ENCODE assay signal across 12 cellular contexts in genomic region chr22:41535244-41535643, GRCh38. TPM values are rescaled to one million over a fixed set of nuclear protein-coding genes. Genes with fewer than 3 reads are reported as not detected.
DNase-seq lines count a peak whose midpoint lies in the region; ATAC-seq, FAIRE-seq and TF ChIP-seq lines count a peak whose summit lies in the region.
"Had no signal": no experiment of that assay in that cellular context is flagged by ENCODE, and none has a peak within 500 bp of the region (broad histone marks: within the 10 kb centered on the region; RNA-seq: fewer than 3 reads in every experiment).

No MANE protein-coding gene starts in this region.

- DNase-seq in HepG2 (ENCODE audit: low spot score) = peak; percentile 46
- DNase-seq in right lobe of liver = no peak
- peak; percentile 60 for DNase-seq in RKO (ENCODE audit: low spot score)
- DNase-seq in fibroblast of mammary gland (ENCODE audit: low read depth) = no peak
- no peak for DNase-seq in activated T-helper 2 cell treated with anti-CD3 and anti-CD28 coated beads, Interferon-gamma antibody, Interleukin-2, Interleukin-4, amounts not matched to agents 10 μg/mL and 5 μg/mL and 100 μg/mL, durations not matched to agents 14 hours and 24 hours and 36 hours (ENCODE audit: low spot score)
- DNase-seq in activated naive CD4-positive, alpha-beta T cell treated with Interleukin-2 at 50 U/mL for 16 hours = no peak
- DNase-seq in lower lobe of right lung = no peak
- DNase-seq: activated naive CD4-positive, alpha-beta T cell treated with anti-CD3 and anti-CD28 coated beads, Interleukin-2, amount 10 ng/mL, durations not matched to agents 7 days and 5 days; stimulated activated CD4-positive, alpha-beta T cell treated with anti-CD3 and anti-CD28 coated beads, Interleukin-1b, Interleukin-23, amount 100 ng/mL, for 48 hours; substantia nigra had no signal

- no peaks in the 10 kb centered on the region for H3K4me1 Mint-ChIP-seq in activated T-helper 2 cell treated with anti-CD3 and anti-CD28 coated beads, Interferon-gamma antibody, Interleukin-2, Interleukin-4, amounts not matched to agents 10 μg/mL and 5 μg/mL and 100 μg/mL, durations not matched to agents 14 hours and 24 hours and 36 hours (ENCODE audit: low read depth)
- H3K4me1 Mint-ChIP-seq: activated naive CD4-positive, alpha-beta T cell treated with anti-CD3 and anti-CD28 coated beads, Interleukin-2, amount 10 ng/mL, durations not matched to agents 7 days and 5 days had no signal

- POLR2A ChIA-PET in HepG2 (lab: Yijun Ruan, JAX) = no interaction called here

- ATAC-seq in HepG2 = peak; percentile 66
- ATAC-seq in right lobe of liver = no peak
- ATAC-seq in HG02884 (IDR thresholded peaks at IDR 0.05; ENCODE audit: unreplicated experiment) = no peak
- ATAC-seq in lower lobe of right lung = no peak

- no peak for TF ChIP-seq EP300 in HepG2 (IDR thresholded peaks at IDR 0.05; ENCODE audit: low read depth in 2 of 2, low read length in 2 of 2)
- no peak for TF ChIP-seq EP300 in HepG2 (CRISPR knock-in tag; IDR thresholded peaks at IDR 0.05; ENCODE audit: borderline replicate concordance)

- H3K4me2 ChIP-seq in HepG2 (ENCODE audit: low read depth, low read length) = no peak overlapping the region

- H3K79me2 ChIP-seq in HepG2 (ENCODE audit: insufficient read depth, low read length) = peaks cover 5% of the 10 kb centered on the region

- TF ChIP-seq POLR2A in HepG2 (IDR thresholded peaks at IDR 0.05; ENCODE audit: insufficient read depth in 1 of 2, low read depth in 2 of 2, low read length in 2 of 2) = no peak
- TF ChIP-seq POLR2A in right lobe of liver (IDR thresholded peaks at IDR 0.05) = no peak

- no peak overlapping the region for H3K27ac Mint-ChIP-seq in activated T-helper 2 cell treated with anti-CD3 and anti-CD28 coated beads, Interferon-gamma antibody, Interleukin-2, Interleukin-4, amounts not matched to agents 10 μg/mL and 5 μg/mL and 100 μg/mL, durations not matched to agents 14 hours and 24 hours and 36 hours
- H3K27ac Mint-ChIP-seq: activated naive CD4-positive, alpha-beta T cell treated with anti-CD3 and anti-CD28 coated beads, Interleukin-2, amount 10 ng/mL, durations not matched to agents 7 days and 5 days had no signal

- peaks cover 27% of the 10 kb centered on the region for H3K4me1 ChIP-seq in HepG2 (ENCODE audit: insufficient read depth, low read length)
- peaks cover 0 to 15% (median 0%) of the 10 kb centered on the region in 4 donors for H3K4me1 ChIP-seq in right lobe of liver
- no peaks in the 10 kb centered on the region for H3K4me1 ChIP-seq in lower lobe of right lung

- no TSS peak for BruUV-seq in HepG2 (replicated peaks; lab: Mats Ljungman, UMichigan)

- no peak overlapping the region for H3K9ac ChIP-seq in HepG2 (ENCODE audit: insufficient read depth, low read depth, low read length)

- H3K27me3 ChIP-seq in HepG2 (ENCODE audit: control insufficient read depth in 1 of 2, insufficient read depth in 2 of 2, low read length in 2 of 2) (no peaks in the 10 kb centered on the region), right lobe of liver (no peaks in the 10 kb centered on the region), lower lobe of right lung (ENCODE audit: low read depth) (no peaks in the 10 kb centered on the region)

- H3K9me3 ChIP-seq in HepG2 (ENCODE audit: low read length) (no peaks in the 10 kb centered on the region), right lobe of liver (no peaks in the 10 kb centered on the region), lower lobe of right lung (no peaks in the 10 kb centered on the region)

- no peak overlapping the region for H2AFZ ChIP-seq in HepG2 (ENCODE audit: low read length)

- no peak overlapping the region for H3K4me3 Mint-ChIP-seq in activated T-helper 2 cell treated with anti-CD3 and anti-CD28 coated beads, Interferon-gamma antibody, Interleukin-2, Interleukin-4, amounts not matched to agents 10 μg/mL and 5 μg/mL and 100 μg/mL, durations not matched to agents 14 hours and 24 hours and 36 hours (ENCODE audit: low read depth)
- H3K4me3 Mint-ChIP-seq: activated naive CD4-positive, alpha-beta T cell treated with anti-CD3 and anti-CD28 coated beads, Interleukin-2, amount 10 ng/mL, durations not matched to agents 7 days and 5 days had no signal

- TF ChIP-seq CTCF in HepG2 (CRISPR knock-in tag; IDR thresholded peaks at IDR 0.05) (peak; percentile 45), right lobe of liver (IDR thresholded peaks at IDR 0.05) (peak in 1 of 4 donors; percentile 6), fibroblast of mammary gland (conservative IDR thresholded peaks at IDR 0.05; ENCODE audit: control insufficient read depth, insufficient read depth, low read depth, low read length) (peak; percentile 33), lower lobe of right lung (IDR thresholded peaks at IDR 0.05) (no peak)

- TF ChIP-seq RAD21 in HepG2 (CRISPR knock-in tag; IDR thresholded peaks at IDR 0.05) = no peak

- peak; percentile 46 for FAIRE-seq in HepG2 (lab: Jason Lieb, UNC)

- H3K4me3 ChIP-seq in HepG2 (replicated peaks in 1 of 3; ENCODE audit: insufficient read depth in 1 of 3, low read depth in 2 of 3, low read length in 3 of 3) = no peak overlapping the region
- no peak overlapping the region for H3K4me3 ChIP-seq in right lobe of liver
- H3K4me3 ChIP-seq in fibroblast of mammary gland (ENCODE audit: control insufficient read depth, low read depth, low read length) = no peak overlapping the region
- H3K4me3 ChIP-seq in lower lobe of right lung = no peak overlapping the region

- H3K36me3 ChIP-seq in HepG2 (replicated peaks in 1 of 2; ENCODE audit: control insufficient read depth in 1 of 2, insufficient read depth in 2 of 2, low read length in 2 of 2) = peaks cover 17 to 56% of the 10 kb centered on the region in 2 experiments
- H3K36me3 ChIP-seq in right lobe of liver = peaks cover 0 to 30% (median 2%) of the 10 kb centered on the region in 4 donors
- H3K36me3 ChIP-seq in lower lobe of right lung = peaks cover 66% of the 10 kb centered on the region

- no peak overlapping the region for H3K27ac ChIP-seq in HepG2 (ENCODE audit: extremely low read length, insufficient read depth, low read length)
- H3K27ac ChIP-seq in right lobe of liver = no peak overlapping the region
- no peak overlapping the region for H3K27ac ChIP-seq in lower lobe of right lung

- H4K20me1 ChIP-seq in HepG2 (ENCODE audit: insufficient read depth, low read length) = no peaks in the 10 kb centered on the region

- 99% methylated on average over 5 of the region's 5 CpGs for WGBS in HepG2 (ENCODE audit: low lambda C conversion rate)
- 74% methylated on average over 5 of the region's 5 CpGs for WGBS in right lobe of liver (ENCODE audit: insufficient coverage, low coverage, low lambda C conversion rate, missing lambda C conversion rate)

- CTCF ChIA-PET in HepG2 (lab: Yijun Ruan, JAX; ENCODE audit: low intra/inter-chr PET ratio, low total read pairs) = no interaction called here

- no peaks in the 10 kb centered on the region for H3K27me3 Mint-ChIP-seq in activated T-helper 2 cell treated with anti-CD3 and anti-CD28 coated beads, Interferon-gamma antibody, Interleukin-2, Interleukin-4, amounts not matched to agents 10 μg/mL and 5 μg/mL and 100 μg/mL, durations not matched to agents 14 hours and 24 hours and 36 hours (ENCODE audit: low read depth)
- H3K27me3 Mint-ChIP-seq: activated naive CD4-positive, alpha-beta T cell treated with anti-CD3 and anti-CD28 coated beads, Interleukin-2, amount 10 ng/mL, durations not matched to agents 7 days and 5 days had no signal

- intact Hi-C loops in HepG2 (cut with micrococcal nuclease; ENCODE audit: unreplicated experiment) (no loop called here), right lobe of liver (cut with DNase I) (no loop called here), lower lobe of right lung (cut with DNase I) (no loop called here)
- intact Hi-C loops in activated T-helper 2 cell treated with anti-CD3 and anti-CD28 coated beads, Interferon-gamma antibody, Interleukin-2, Interleukin-4, amounts not matched to agents 10 μg/mL and 5 μg/mL and 100 μg/mL, durations not matched to agents 14 hours and 24 hours and 36 hours (cut with micrococcal nuclease) = no loop called here

- no peaks in the 10 kb centered on the region for H3K9me3 Mint-ChIP-seq in activated T-helper 2 cell treated with anti-CD3 and anti-CD28 coated beads, Interferon-gamma antibody, Interleukin-2, Interleukin-4, amounts not matched to agents 10 μg/mL and 5 μg/mL and 100 μg/mL, durations not matched to agents 14 hours and 24 hours and 36 hours
- H3K9me3 Mint-ChIP-seq: activated naive CD4-positive, alpha-beta T cell treated with anti-CD3 and anti-CD28 coated beads, Interleukin-2, amount 10 ng/mL, durations not matched to agents 7 days and 5 days had no signal

- H3K36me3 Mint-ChIP-seq in activated T-helper 2 cell treated with anti-CD3 and anti-CD28 coated beads, Interferon-gamma antibody, Interleukin-2, Interleukin-4, amounts not matched to agents 10 μg/mL and 5 μg/mL and 100 μg/mL, durations not matched to agents 14 hours and 24 hours and 36 hours (ENCODE audit: low read depth) = peaks cover 30% of the 10 kb centered on the region

- in situ Hi-C loops in HepG2 (cut with HindIII; ENCODE audit: extremely low pct_ligation_motif_present, low pct_unique_long_range_greater_than_20kb) = no loop called here

RNA-seq across cellular contexts. Expression of gene POLR3H, which starts 9.0 kb away (rescaled TPM):
- total RNA-seq in HepG2 (2016; rRNA removed; fragmentation: Illumina TruSeq; extraction: Trizol) (28.6 and 30.3 TPM in 2 replicates), right lobe of liver (10 to 100 TPM in 5 of 6 experiments, 1 to 10 TPM in 1; 9.5 to 23.0 (median 18.0) TPM), lower lobe of right lung (39.0 TPM)
- 13.1 and 13.9 TPM in 2 replicates for total RNA-seq in HepG2 (2016; cell fraction: cytosol; rRNA removed; fragmentation: Illumina TruSeq; extraction: Trizol; ENCODE audit: low read depth)
- 27.8 and 29.2 TPM in 2 replicates for total RNA-seq in HepG2 (2016; cell fraction: insoluble cytoplasmic fraction; rRNA removed; fragmentation: Illumina TruSeq; extraction: Trizol)
- 33.4 and 34.4 TPM in 2 replicates for total RNA-seq in HepG2 (2016; cell fraction: membrane; rRNA removed; fragmentation: Illumina TruSeq; extraction: Trizol)
- total RNA-seq in HepG2 (2016; cell fraction: nucleus; rRNA removed; fragmentation: Illumina TruSeq; extraction: Trizol) = 20.8 and 24.8 TPM in 2 replicates
- 10.3 and 11.2 TPM in 2 replicates for polyA plus RNA-seq in HepG2 (2011; rRNA removed)
- 8.4 and 9.9 TPM in 2 replicates for polyA plus RNA-seq in HepG2 (2011; cell fraction: cytosol; rRNA removed)
- 10.0 and 10.5 TPM in 2 replicates for polyA plus RNA-seq in HepG2 (2011; cell fraction: nucleus; rRNA removed)
- polyA plus RNA-seq in HepG2 (2012) = 8.6 and 11.1 TPM in 2 replicates
- 40.9 and 52.2 TPM in 2 replicates for polyA plus RNA-seq in HepG2 (2016; cell fraction: cytosol; fragmentation: Illumina TruSeq; extraction: Trizol; ENCODE audit: low read depth)
- 37.9 and 45.4 TPM in 2 replicates for polyA plus RNA-seq in HepG2 (2016; cell fraction: insoluble cytoplasmic fraction; fragmentation: Illumina TruSeq; extraction: Trizol; ENCODE audit: low read depth)
- polyA plus RNA-seq in HepG2 (2016; cell fraction: membrane; fragmentation: Illumina TruSeq; extraction: Trizol; ENCODE audit: low read depth) = 50.3 and 61.8 TPM in 2 replicates
- 38.0 and 40.7 TPM in 2 replicates for polyA plus RNA-seq in HepG2 (2016; cell fraction: nucleus; fragmentation: Illumina TruSeq; extraction: Trizol; ENCODE audit: insufficient read depth, low read depth)
- polyA minus RNA-seq in HepG2 (2011; rRNA and poly(A)+ RNA removed; ENCODE audit: low replicate concordance) = 18.2 and 44.3 TPM in 2 replicates
- polyA minus RNA-seq in HepG2 (2011; cell fraction: cytosol; rRNA and poly(A)+ RNA removed) = 3.3 and 3.9 TPM in 2 replicates
- 16.3 and 17.3 TPM in 2 replicates for polyA minus RNA-seq in HepG2 (2011; cell fraction: nucleus; rRNA and poly(A)+ RNA removed)
- 28.6 and 33.2 TPM in 2 replicates for total RNA-seq in activated T-helper 2 cell treated with anti-CD3 and anti-CD28 coated beads, Interferon-gamma antibody, Interleukin-2, Interleukin-4, amounts not matched to agents 10 μg/mL and 5 μg/mL and 100 μg/mL, durations not matched to agents 14 hours and 24 hours and 36 hours

RNA-seq across cellular contexts. Expression of gene CSDC2, which starts 25.6 kb away (rescaled TPM):
- total RNA-seq in HepG2 (2016; rRNA removed; fragmentation: Illumina TruSeq; extraction: Trizol) (0.11 and 0.17 TPM in 2 replicates), right lobe of liver (1 to 10 TPM in 1 of 6 experiments, under 1 TPM in 4, not detected in 1; 0.31 to 3.8 (median 0.37) TPM), lower lobe of right lung (2.4 TPM)
- total RNA-seq in HepG2 (2016; cell fraction: cytosol; rRNA removed; fragmentation: Illumina TruSeq; extraction: Trizol; ENCODE audit: low read depth) = 0.18 TPM in 1 of 2 replicates, not detected in the other
- 0.12 and 0.28 TPM in 2 replicates for total RNA-seq in HepG2 (2016; cell fraction: insoluble cytoplasmic fraction; rRNA removed; fragmentation: Illumina TruSeq; extraction: Trizol)
- 0.07 and 0.09 TPM in 2 replicates for total RNA-seq in HepG2 (2016; cell fraction: membrane; rRNA removed; fragmentation: Illumina TruSeq; extraction: Trizol)
- not detected in 2 replicates for total RNA-seq in HepG2 (2016; cell fraction: nucleus; rRNA removed; fragmentation: Illumina TruSeq; extraction: Trizol)
- polyA plus RNA-seq in HepG2 (2011; rRNA removed) = 0.26 and 0.47 TPM in 2 replicates
- 0.24 and 0.38 TPM in 2 replicates for polyA plus RNA-seq in HepG2 (2011; cell fraction: cytosol; rRNA removed)
- 0.96 and 1.1 TPM in 2 replicates for polyA plus RNA-seq in HepG2 (2011; cell fraction: nucleus; rRNA removed)
- polyA plus RNA-seq in HepG2 (2012) = 0.16 and 0.33 TPM in 2 replicates
- polyA plus RNA-seq in HepG2 (2016; cell fraction: cytosol; fragmentation: Illumina TruSeq; extraction: Trizol; ENCODE audit: low read depth) = 0.03 and 0.05 TPM in 2 replicates
- 0.41 TPM in 1 of 2 replicates, not detected in the other for polyA plus RNA-seq in HepG2 (2016; cell fraction: insoluble cytoplasmic fraction; fragmentation: Illumina TruSeq; extraction: Trizol; ENCODE audit: low read depth)
- 0.08 and 0.15 TPM in 2 replicates for polyA plus RNA-seq in HepG2 (2016; cell fraction: membrane; fragmentation: Illumina TruSeq; extraction: Trizol; ENCODE audit: low read depth)
- polyA plus RNA-seq in HepG2 (2016; cell fraction: nucleus; fragmentation: Illumina TruSeq; extraction: Trizol; ENCODE audit: insufficient read depth, low read depth) = 0.22 and 0.27 TPM in 2 replicates
- polyA minus RNA-seq in HepG2 (2011; rRNA and poly(A)+ RNA removed; ENCODE audit: low replicate concordance) = 0.40 and 0.82 TPM in 2 replicates
- polyA minus RNA-seq in HepG2 (2011; cell fraction: cytosol; rRNA and poly(A)+ RNA removed) = 0.26 and 0.40 TPM in 2 replicates
- polyA minus RNA-seq in HepG2 (2011; cell fraction: nucleus; rRNA and poly(A)+ RNA removed) = 0.12 and 0.13 TPM in 2 replicates
- not detected in 2 replicates for total RNA-seq in activated T-helper 2 cell treated with anti-CD3 and anti-CD28 coated beads, Interferon-gamma antibody, Interleukin-2, Interleukin-4, amounts not matched to agents 10 μg/mL and 5 μg/mL and 100 μg/mL, durations not matched to agents 14 hours and 24 hours and 36 hours
- total RNA-seq: mononuclear cell had no signal

RNA-seq across cellular contexts. Expression of gene PMM1, which starts 54.4 kb away (rescaled TPM):
- 17.8 and 23.0 TPM in 2 replicates for total RNA-seq in HepG2 (2016; rRNA removed; fragmentation: Illumina TruSeq; extraction: Trizol)
- total RNA-seq in HepG2 (2016; cell fraction: cytosol; rRNA removed; fragmentation: Illumina TruSeq; extraction: Trizol; ENCODE audit: low read depth) = 9.2 and 11.2 TPM in 2 replicates
- 18.6 and 19.0 TPM in 2 replicates for total RNA-seq in HepG2 (2016; cell fraction: insoluble cytoplasmic fraction; rRNA removed; fragmentation: Illumina TruSeq; extraction: Trizol)
- total RNA-seq in HepG2 (2016; cell fraction: membrane; rRNA removed; fragmentation: Illumina TruSeq; extraction: Trizol) = 17.5 and 18.7 TPM in 2 replicates
- total RNA-seq in HepG2 (2016; cell fraction: nucleus; rRNA removed; fragmentation: Illumina TruSeq; extraction: Trizol) = 16.8 and 18.6 TPM in 2 replicates
- 95.6 and 100 TPM in 2 replicates for polyA plus RNA-seq in HepG2 (2011; rRNA removed)
- polyA plus RNA-seq in HepG2 (2011; cell fraction: cytosol; rRNA removed) = 119 and 132 TPM in 2 replicates
- 140 and 147 TPM in 2 replicates for polyA plus RNA-seq in HepG2 (2011; cell fraction: nucleus; rRNA removed)
- polyA plus RNA-seq in HepG2 (2012) = 63.2 and 90.3 TPM in 2 replicates
- 21.5 and 21.9 TPM in 2 replicates for polyA plus RNA-seq in HepG2 (2016; cell fraction: cytosol; fragmentation: Illumina TruSeq; extraction: Trizol; ENCODE audit: low read depth)
- 35.6 and 42.4 TPM in 2 replicates for polyA plus RNA-seq in HepG2 (2016; cell fraction: insoluble cytoplasmic fraction; fragmentation: Illumina TruSeq; extraction: Trizol; ENCODE audit: low read depth)
- 24.2 and 24.7 TPM in 2 replicates for polyA plus RNA-seq in HepG2 (2016; cell fraction: membrane; fragmentation: Illumina TruSeq; extraction: Trizol; ENCODE audit: low read depth)
- 46.6 and 53.0 TPM in 2 replicates for polyA plus RNA-seq in HepG2 (2016; cell fraction: nucleus; fragmentation: Illumina TruSeq; extraction: Trizol; ENCODE audit: insufficient read depth, low read depth)
- polyA minus RNA-seq in HepG2 (2011; rRNA and poly(A)+ RNA removed; ENCODE audit: low replicate concordance) = 13.2 and 78.6 TPM in 2 replicates
- polyA minus RNA-seq in HepG2 (2011; cell fraction: cytosol; rRNA and poly(A)+ RNA removed) = 35.6 and 37.7 TPM in 2 replicates
- 26.9 and 27.8 TPM in 2 replicates for polyA minus RNA-seq in HepG2 (2011; cell fraction: nucleus; rRNA and poly(A)+ RNA removed)
- 10 to 100 TPM; 21.6 to 45.1 (median 36.2) TPM for total RNA-seq in right lobe of liver
- 23.4 and 25.8 TPM in 2 replicates for total RNA-seq in activated T-helper 2 cell treated with anti-CD3 and anti-CD28 coated beads, Interferon-gamma antibody, Interleukin-2, Interleukin-4, amounts not matched to agents 10 μg/mL and 5 μg/mL and 100 μg/mL, durations not matched to agents 14 hours and 24 hours and 36 hours
- total RNA-seq in lower lobe of right lung = 47.3 TPM

Comparison
In these comparisons a context has a peak if more than half of its experiments do, and no peak if none do; other contexts are left out.
1. DNase-seq: peak in HepG2 (single experiment) and RKO (single experiment); none in right lobe of liver (0 of 3), fibroblast of mammary gland (single experiment), activated T-helper 2 cell treated with anti-CD3 and anti-CD28 coated beads, Interferon-gamma antibody, Interleukin-2, Interleukin-4, amounts not matched to agents 10 μg/mL and 5 μg/mL and 100 μg/mL, durations not matched to agents 14 hours and 24 hours and 36 hours (single experiment), activated naive CD4-positive, alpha-beta T cell treated with Interleukin-2 at 50 U/mL for 16 hours (single experiment) and lower lobe of right lung (single experiment).